In the genomic region with DNA sequence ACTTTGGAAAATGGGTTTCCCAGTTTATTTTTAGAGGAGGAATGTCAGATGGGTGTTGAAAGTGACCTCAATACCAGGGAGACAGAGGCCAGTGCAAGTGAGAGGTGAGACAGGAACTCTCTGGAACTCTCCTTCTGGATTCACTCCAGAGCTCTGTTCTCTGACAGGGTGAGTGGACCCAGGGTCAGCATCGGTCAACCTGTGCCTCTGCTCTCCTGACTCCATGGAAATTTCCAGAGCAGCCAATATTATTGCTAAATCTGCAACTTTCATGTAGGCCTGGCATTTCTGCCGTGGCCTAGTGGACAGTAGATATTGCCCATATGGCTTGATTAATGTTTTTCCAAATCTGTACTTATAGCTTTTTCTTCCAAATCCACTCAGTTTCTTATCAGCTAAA, we compare ENCODE assay signal across 38 cellular contexts. TPM values are rescaled to one million over a fixed set of nuclear protein-coding genes. Genes with fewer than 3 reads are reported as not detected.
"Had no signal": no experiment of that assay in that cellular context is flagged by ENCODE, and none has a peak within 500 bp of the region (broad histone marks: within the 10 kb centered on the region; RNA-seq: fewer than 3 reads in every experiment).

No MANE protein-coding gene starts in this region.

- H3K4me1 ChIP-seq: adrenal gland, body of pancreas, breast epithelium had no signal

- H3K9me3 ChIP-seq: adrenal gland, body of pancreas had no signal

- H3K27me3 Mint-ChIP-seq: activated CD4-positive, alpha-beta memory T cell treated with anti-CD3 and anti-CD28 coated beads for 36 hours; activated CD4-positive, alpha-beta T cell treated with anti-CD3 and anti-CD28 coated beads, Interleukin-2, amount 10 ng/mL, durations not matched to agents 24 days and 14 days; activated CD8-positive, alpha-beta T cell treated with anti-CD3 and anti-CD28 coated beads for 36 hours; activated T-helper 17 cell treated with anti-CD3 and anti-CD28 coated beads, Interleukin-2, amount 50 U/mL, for 72 hours had no signal

- H3K4me3 ChIP-seq: adrenal gland, body of pancreas, breast epithelium had no signal

- H3K9me3 Mint-ChIP-seq: T-helper 1 cell treated with Interleukin-12 subunit alpha and Interleukin-12 subunit beta and Interleukin-4 antibody, amounts not matched to agents 30 μg/mL and 1 μg/mL, for 36 hours had no signal

- H3K27me3 ChIP-seq: adrenal gland, body of pancreas, brain microvascular endothelial cell, breast epithelium had no signal

- DNase-seq: activated B cell treated with CpG ODN at 0.5 μM for 24 hours; activated CD4-positive, alpha-beta memory T cell treated with anti-CD3 and anti-CD28 coated beads for 36 hours; activated CD4-positive, alpha-beta T cell treated with anti-CD3 and anti-CD28 coated beads for 4 hours; activated CD4-positive, alpha-beta T cell treated with anti-CD3 and anti-CD28 coated beads, Interleukin-2, amount 10 ng/mL, durations not matched to agents 24 days and 14 days; activated CD4-positive, alpha-beta T cell treated with anti-CD3 and anti-CD28 coated beads, Interleukin-2, amount 50 U/mL, for 1 hour; activated CD4-positive, alpha-beta T cell treated with anti-CD3 and anti-CD28 coated beads, Interleukin-2, amount 50 U/mL, for 4 hours; activated CD4-positive, CD25-positive, alpha-beta regulatory T cell treated with anti-CD3 and anti-CD28 coated beads, Interleukin-2, amount 50 U/mL, for 72 hours; activated CD8-positive, alpha-beta memory T cell treated with anti-CD3 and anti-CD28 coated beads, Interleukin-2, amount 50 U/mL, for 4 hours; activated CD8-positive, alpha-beta T cell treated with anti-CD3 and anti-CD28 coated beads for 36 hours; activated effector memory CD4-positive, alpha-beta T cell treated with anti-CD3 and anti-CD28 coated beads, Interleukin-2, amount 50 U/mL, for 16 hours; activated gamma-delta T cell treated with Interleukin-2 at 50 U/mL for 16 hours; activated naive CD4-positive, alpha-beta T cell; activated naive CD4-positive, alpha-beta T cell treated with anti-CD3 and anti-CD28 coated beads for 36 hours; activated naive CD4-positive, alpha-beta T cell treated with anti-CD3 and anti-CD28 coated beads, Interleukin-2, amount 50 U/mL, for 16 hours; activated naive CD8-positive, alpha-beta T cell treated with anti-CD3 and anti-CD28 coated beads for 36 hours; activated T-cell treated with anti-CD3 and anti-CD28 coated beads for 4 hours; activated T-cell treated with anti-CD3 and anti-CD28 coated beads, Interleukin-2, amount 50 U/mL, for 1 hour; activated T-cell treated with anti-CD3 and anti-CD28 coated beads, Interleukin-2, amount 50 U/mL, for 4 hours; activated T-cell treated with anti-CD3 and anti-CD28 coated beads, Interleukin-2, amount 50 U/mL, for 72 hours; adrenal gland; amniotic stem cell; aorta; body of pancreas; brain microvascular endothelial cell; central memory CD4-positive, alpha-beta T cell; T-helper 1 cell; T-helper 2 cell; T-helper 9 cell had no signal

- ATAC-seq: activated CD8-positive, alpha-beta T cell treated with anti-CD3 and anti-CD28 coated beads for 36 hours; activated naive CD4-positive, alpha-beta T cell treated with anti-CD3 and anti-CD28 coated beads, Interleukin-2, amount 50 U/mL, for 72 hours; activated T-cell treated with anti-CD3 and anti-CD28 coated beads, Interleukin-2, amount 50 U/mL, for 4 hours; activated T-cell treated with anti-CD3 and anti-CD28 coated beads, Interleukin-2, amount 50 U/mL, for 72 hours; activated T-helper 17 cell treated with anti-CD3 and anti-CD28 coated beads, Interleukin-2, amount 50 U/mL, for 72 hours; body of pancreas had no signal

- H3K27ac Mint-ChIP-seq: activated B cell treated with CpG ODN at 0.5 μM for 24 hours; activated CD4-positive, alpha-beta memory T cell treated with anti-CD3 and anti-CD28 coated beads for 36 hours; activated CD4-positive, alpha-beta T cell treated with anti-CD3 and anti-CD28 coated beads, Interleukin-2, amount 10 ng/mL, durations not matched to agents 24 days and 14 days; activated CD8-positive, alpha-beta T cell treated with anti-CD3 and anti-CD28 coated beads for 36 hours; activated naive CD4-positive, alpha-beta T cell treated with anti-CD3 and anti-CD28 coated beads for 36 hours; activated naive CD4-positive, alpha-beta T cell treated with anti-CD3 and anti-CD28 coated beads, Interleukin-2, amount 50 U/mL, for 72 hours; activated naive CD8-positive, alpha-beta T cell treated with anti-CD3 and anti-CD28 coated beads for 36 hours; activated T-cell treated with anti-CD3 and anti-CD28 coated beads, Interleukin-2, amount 50 U/mL, for 72 hours; activated T-helper 1 cell treated with anti-CD3 and anti-CD28 coated beads, Interleukin-12 subunit alpha, Interleukin-12 subunit beta, Interleukin-2, Interleukin-4 antibody, amounts not matched to agents 30 ng/mL and 10 ng/mL and 1 ng/mL, durations not matched to agents 14 hours and 24 hours and 36 hours; activated T-helper 17 cell treated with anti-CD3 and anti-CD28 coated beads, Interleukin-2, amount 50 U/mL, for 72 hours; T-helper 1 cell treated with Interleukin-12 subunit alpha and Interleukin-12 subunit beta and Interleukin-4 antibody, amounts not matched to agents 30 μg/mL and 1 μg/mL, for 36 hours; T-helper 2 cell treated with Interferon-gamma antibody and Interleukin-4, amounts not matched to agents 5 μg/mL and 100 μg/mL, for 36 hours had no signal

- H3K4me1 Mint-ChIP-seq: activated B cell treated with CpG ODN at 0.5 μM for 24 hours; activated CD4-positive, alpha-beta T cell treated with anti-CD3 and anti-CD28 coated beads, Interleukin-2, amount 10 ng/mL, durations not matched to agents 24 days and 14 days; activated naive CD8-positive, alpha-beta T cell treated with anti-CD3 and anti-CD28 coated beads for 36 hours; activated T-helper 17 cell treated with anti-CD3 and anti-CD28 coated beads, Interleukin-2, amount 50 U/mL, for 72 hours had no signal

- H3K36me3 Mint-ChIP-seq: activated naive CD8-positive, alpha-beta T cell treated with anti-CD3 and anti-CD28 coated beads for 36 hours had no signal

- H3K4me3 Mint-ChIP-seq: activated B cell treated with CpG ODN at 0.5 μM for 24 hours; activated CD4-positive, alpha-beta memory T cell treated with anti-CD3 and anti-CD28 coated beads for 36 hours; activated CD4-positive, alpha-beta T cell treated with anti-CD3 and anti-CD28 coated beads, Interleukin-2, amount 10 ng/mL, durations not matched to agents 24 days and 14 days; activated CD8-positive, alpha-beta T cell treated with anti-CD3 and anti-CD28 coated beads for 36 hours; activated naive CD4-positive, alpha-beta T cell treated with anti-CD3 and anti-CD28 coated beads for 36 hours; activated naive CD8-positive, alpha-beta T cell treated with anti-CD3 and anti-CD28 coated beads for 36 hours; activated T-cell treated with anti-CD3 and anti-CD28 coated beads, Interleukin-2, amount 50 U/mL, for 4 hours; activated T-cell treated with anti-CD3 and anti-CD28 coated beads, Interleukin-2, amount 50 U/mL, for 72 hours; activated T-helper 1 cell treated with anti-CD3 and anti-CD28 coated beads, Interleukin-12 subunit alpha, Interleukin-12 subunit beta, Interleukin-2, Interleukin-4 antibody, amounts not matched to agents 30 ng/mL and 10 ng/mL and 1 ng/mL, durations not matched to agents 14 hours and 24 hours and 36 hours; activated T-helper 17 cell treated with anti-CD3 and anti-CD28 coated beads, Interleukin-2, amount 50 U/mL, for 72 hours; T-helper 1 cell treated with Interleukin-12 subunit alpha and Interleukin-12 subunit beta and Interleukin-4 antibody, amounts not matched to agents 30 μg/mL and 1 μg/mL, for 36 hours; T-helper 2 cell treated with Interferon-gamma antibody and Interleukin-4, amounts not matched to agents 5 μg/mL and 100 μg/mL, for 36 hours had no signal

- H3K36me3 ChIP-seq: adrenal gland, brain microvascular endothelial cell, breast epithelium had no signal

- H3K27ac ChIP-seq: adrenal gland, body of pancreas, brain microvascular endothelial cell, breast epithelium, VCaP had no signal

RNA-seq across cellular contexts. Expression of a gene that starts 20.2 kb away (rescaled TPM):
- total RNA-seq: activated B cell treated with CpG ODN at 0.5 μM for 24 hours; activated CD4-positive, alpha-beta memory T cell treated with anti-CD3 and anti-CD28 coated beads for 36 hours; activated CD4-positive, alpha-beta T cell treated with anti-CD3 and anti-CD28 coated beads, Interleukin-2, amount 10 ng/mL, durations not matched to agents 24 days and 14 days; activated CD8-positive, alpha-beta memory T cell treated with anti-CD3 and anti-CD28 coated beads for 36 hours; activated CD8-positive, alpha-beta T cell treated with anti-CD3 and anti-CD28 coated beads for 36 hours; activated naive CD4-positive, alpha-beta T cell treated with anti-CD3 and anti-CD28 coated beads for 36 hours; activated naive CD4-positive, alpha-beta T cell treated with anti-CD3 and anti-CD28 coated beads, Interleukin-2, amount 50 U/mL, for 72 hours; activated naive CD8-positive, alpha-beta T cell treated with anti-CD3 and anti-CD28 coated beads for 36 hours; activated T-cell treated with anti-CD3 and anti-CD28 coated beads, Interleukin-2, amount 50 U/mL, for 72 hours; activated T-helper 1 cell treated with anti-CD3 and anti-CD28 coated beads, Interleukin-12 subunit alpha, Interleukin-12 subunit beta, Interleukin-2, Interleukin-4 antibody, amounts not matched to agents 30 ng/mL and 10 ng/mL and 1 ng/mL, durations not matched to agents 14 hours and 24 hours and 36 hours; adrenal gland; aorta; astrocyte; breast epithelium; cardiac septum had no signal
- polyA plus RNA-seq: aorta had no signal

RNA-seq across cellular contexts. Expression of a gene that starts 31.9 kb away (rescaled TPM):
- total RNA-seq: activated B cell treated with CpG ODN at 0.5 μM for 24 hours; activated CD4-positive, alpha-beta T cell treated with anti-CD3 and anti-CD28 coated beads, Interleukin-2, amount 10 ng/mL, durations not matched to agents 24 days and 14 days; activated CD8-positive, alpha-beta memory T cell treated with anti-CD3 and anti-CD28 coated beads for 36 hours; activated CD8-positive, alpha-beta T cell treated with anti-CD3 and anti-CD28 coated beads for 36 hours; activated naive CD4-positive, alpha-beta T cell treated with anti-CD3 and anti-CD28 coated beads for 36 hours; activated T-cell treated with anti-CD3 and anti-CD28 coated beads, Interleukin-2, amount 50 U/mL, for 4 hours; activated T-cell treated with anti-CD3 and anti-CD28 coated beads, Interleukin-2, amount 50 U/mL, for 72 hours; adrenal gland; astrocyte; body of pancreas had no signal
- polyA plus RNA-seq: adrenal gland, aorta had no signal
